Comparison of ENCODE assay signal across 8 cellular contexts in the genomic region with DNA sequence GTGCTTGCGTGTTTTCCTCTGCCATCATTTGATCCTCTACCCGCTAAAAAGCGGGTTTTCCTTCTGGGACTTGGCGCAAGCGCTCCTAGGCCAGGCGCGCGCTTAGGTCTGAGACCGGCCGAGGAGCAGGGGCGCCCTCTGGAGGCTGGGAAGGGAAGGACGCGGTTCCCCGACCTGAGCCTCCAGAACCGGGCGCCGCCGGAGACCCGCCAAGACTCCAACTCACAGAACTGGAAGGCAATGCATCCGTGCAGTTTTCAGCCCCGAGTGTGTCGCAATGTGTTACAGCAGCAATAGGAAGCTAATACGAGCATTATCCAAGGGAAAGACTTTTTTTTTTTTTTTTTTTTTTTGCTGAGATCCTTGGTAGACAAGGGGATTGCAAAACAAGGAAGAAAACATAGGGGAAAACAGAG.
DNase-seq lines count a peak whose midpoint lies in the region; ATAC-seq and TF ChIP-seq lines count a peak whose summit lies in the region.
"Had no signal": no experiment of that assay in that cellular context is flagged by ENCODE, and none has a peak within 500 bp of the region (broad histone marks: within the 10 kb centered on the region; RNA-seq: fewer than 3 reads in every experiment).

No MANE protein-coding gene starts in this region.

- no peaks in the 10 kb centered on the region for H3K27me3 ChIP-seq in naive thymus-derived CD4-positive, alpha-beta T cell (ENCODE audit: control insufficient read depth in 2 of 2, insufficient read depth in 2 of 2, low read length in 2 of 2)

- CTCF ChIA-PET in WTC11 (lab: Charles Lee), result interaction anchor here (0.6 to 2.5 kb wide), 8 partner anchors 8 to 403 kb away, joined by 3 to 14 read pairs (median 4); no protein-coding TSS in a partner anchor
- CTCF ChIA-PET in naive thymus-derived CD4-positive, alpha-beta T cell (lab: Charles Lee), result interaction anchor here (0.7 kb wide), 1 partner anchor 1098 kb away, joined by 5 read pairs; no protein-coding TSS in a partner anchor

- H3K36me3 ChIP-seq in naive thymus-derived CD4-positive, alpha-beta T cell (ENCODE audit: control insufficient read depth in 2 of 3, insufficient read depth in 3 of 3, low read length in 3 of 3), result no peaks in the 10 kb centered on the region

- H3K4me1 Mint-ChIP-seq in WTC11, result peaks cover 6% of the 10 kb centered on the region
- peaks cover 0 to 3% (median 0%) of the 10 kb centered on the region in 7 donors for H3K4me1 Mint-ChIP-seq in naive thymus-derived CD4-positive, alpha-beta T cell
- H3K4me1 Mint-ChIP-seq: activated naive CD4-positive, alpha-beta T cell treated with anti-CD3 and anti-CD28 coated beads, Interleukin-2, amount 50 U/mL, for 24 hours had no signal

- peak; percentile 82 for DNase-seq in WTC11 (ENCODE audit: low spot score)
- DNase-seq in effector CD4-positive, alpha-beta T cell, result peak; percentile 17
- peak in 8 of 9 donors; percentile 6 to 67 (median 24) for DNase-seq in naive thymus-derived CD4-positive, alpha-beta T cell
- no peak for DNase-seq in cerebellum (ENCODE audit: low spot score)

- no peak overlapping the region for H3K4me3 ChIP-seq in naive thymus-derived CD4-positive, alpha-beta T cell (ENCODE audit: low read length)

- peak; percentile 85 for TF ChIP-seq CTCF in WTC11 (IDR thresholded peaks at IDR 0.05)

- H3K9me3 Mint-ChIP-seq in WTC11, result no peaks in the 10 kb centered on the region
- no peaks in the 10 kb centered on the region for H3K9me3 Mint-ChIP-seq in naive thymus-derived CD4-positive, alpha-beta T cell
- H3K9me3 Mint-ChIP-seq: activated naive CD4-positive, alpha-beta T cell treated with anti-CD3 and anti-CD28 coated beads, Interleukin-2, amount 50 U/mL, for 24 hours had no signal

- H3K36me3 Mint-ChIP-seq in WTC11, result no peaks in the 10 kb centered on the region
- H3K36me3 Mint-ChIP-seq in naive thymus-derived CD4-positive, alpha-beta T cell, result no peaks in the 10 kb centered on the region
- H3K36me3 Mint-ChIP-seq: activated naive CD4-positive, alpha-beta T cell treated with anti-CD3 and anti-CD28 coated beads, Interleukin-2, amount 50 U/mL, for 24 hours had no signal

- POLR2A ChIA-PET in WTC11 (lab: Charles Lee), result no interaction called here
- POLR2A ChIA-PET in naive thymus-derived CD4-positive, alpha-beta T cell (lab: Charles Lee), result no interaction called here

- H3K27me3 Mint-ChIP-seq in WTC11 (ENCODE audit: low read depth), result peaks cover 14% of the 10 kb centered on the region
- H3K27me3 Mint-ChIP-seq in naive thymus-derived CD4-positive, alpha-beta T cell, result peaks cover 12 to 59% (median 36%) of the 10 kb centered on the region in 5 donors

- ATAC-seq in GM18511 (IDR thresholded peaks at IDR 0.05; ENCODE audit: unreplicated experiment) (peak; percentile 63), HG03159 (IDR thresholded peaks at IDR 0.05; ENCODE audit: unreplicated experiment) (peak; percentile 77), WTC11 (peak; percentile 97), GM19452 (IDR thresholded peaks at IDR 0.05; ENCODE audit: unreplicated experiment) (no peak)
- peak; percentile 63 for ATAC-seq in naive thymus-derived CD4-positive, alpha-beta T cell

- H3K4me3 Mint-ChIP-seq in WTC11, result no peak overlapping the region
- peak overlapping the region in 1 of 10 donors; percentile 48 for H3K4me3 Mint-ChIP-seq in naive thymus-derived CD4-positive, alpha-beta T cell
- H3K4me3 Mint-ChIP-seq: activated naive CD4-positive, alpha-beta T cell treated with anti-CD3 and anti-CD28 coated beads, Interleukin-2, amount 50 U/mL, for 24 hours had no signal

- H3K9me3 ChIP-seq in naive thymus-derived CD4-positive, alpha-beta T cell (ENCODE audit: control insufficient read depth in 2 of 3, low read length in 3 of 3), result no peaks in the 10 kb centered on the region

- no peaks in the 10 kb centered on the region for H3K4me1 ChIP-seq in naive thymus-derived CD4-positive, alpha-beta T cell (ENCODE audit: control insufficient read depth in 2 of 2, insufficient read depth in 2 of 2, low read length in 2 of 2)

- H3K27ac ChIP-seq in naive thymus-derived CD4-positive, alpha-beta T cell (ENCODE audit: low read depth, low read length), result no peak overlapping the region

- intact Hi-C loops in naive thymus-derived CD4-positive, alpha-beta T cell (cut with micrococcal nuclease), result loop anchor here (1.0 to 10.0 kb wide), 4 partner anchors 321 to 1155 kb away; no protein-coding TSS in a partner anchor

- no peak overlapping the region for H3K27ac Mint-ChIP-seq in WTC11
- H3K27ac Mint-ChIP-seq in naive thymus-derived CD4-positive, alpha-beta T cell, result peak overlapping the region in 1 of 9 donors; percentile 5
- H3K27ac Mint-ChIP-seq: activated naive CD4-positive, alpha-beta T cell treated with anti-CD3 and anti-CD28 coated beads, Interleukin-2, amount 50 U/mL, for 24 hours had no signal

TF ChIP-seq in WTC11, 78 proteins besides CTCF, POLR2A, EP300 and RAD21:
- no peak for TF ChIP-seq ZNF416 (CRISPR knock-in tag; IDR thresholded peaks at IDR 0.05)
- TF ChIP-seq, protein P1, sequence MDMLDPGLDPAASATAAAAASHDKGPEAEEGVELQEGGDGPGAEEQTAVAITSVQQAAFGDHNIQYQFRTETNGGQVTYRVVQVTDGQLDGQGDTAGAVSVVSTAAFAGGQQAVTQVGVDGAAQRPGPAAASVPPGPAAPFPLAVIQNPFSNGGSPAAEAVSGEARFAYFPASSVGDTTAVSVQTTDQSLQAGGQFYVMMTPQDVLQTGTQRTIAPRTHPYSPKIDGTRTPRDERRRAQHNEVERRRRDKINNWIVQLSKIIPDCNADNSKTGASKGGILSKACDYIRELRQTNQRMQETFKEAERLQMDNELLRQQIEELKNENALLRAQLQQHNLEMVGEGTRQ (CRISPR knock-in tag; IDR thresholded peaks at IDR 0.05), result no peak
- TF ChIP-seq, protein P2, sequence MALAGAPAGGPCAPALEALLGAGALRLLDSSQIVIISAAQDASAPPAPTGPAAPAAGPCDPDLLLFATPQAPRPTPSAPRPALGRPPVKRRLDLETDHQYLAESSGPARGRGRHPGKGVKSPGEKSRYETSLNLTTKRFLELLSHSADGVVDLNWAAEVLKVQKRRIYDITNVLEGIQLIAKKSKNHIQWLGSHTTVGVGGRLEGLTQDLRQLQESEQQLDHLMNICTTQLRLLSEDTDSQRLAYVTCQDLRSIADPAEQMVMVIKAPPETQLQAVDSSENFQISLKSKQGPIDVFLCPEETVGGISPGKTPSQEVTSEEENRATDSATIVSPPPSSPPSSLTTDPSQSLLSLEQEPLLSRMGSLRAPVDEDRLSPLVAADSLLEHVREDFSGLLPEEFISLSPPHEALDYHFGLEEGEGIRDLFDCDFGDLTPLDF (CRISPR knock-in tag; IDR thresholded peaks at IDR 0.05), result no peak
TF ChIP-seq in WTC11: peak in this region for 0.
